8 cellular contexts compared by ENCODE assay signal in genomic region chr14:44897844-44898151, GRCh38.
A peak's percentile ranks its signal among the peaks of the same experiment; 100 is the strongest.
DNase-seq lines count a peak whose midpoint lies in the region; ATAC-seq and TF ChIP-seq lines count a peak whose summit lies in the region.

No MANE protein-coding gene starts in this region.

- intact Hi-C loops in activated CD4-positive, alpha-beta T cell treated with anti-CD3 and anti-CD28 coated beads for 36 hours (cut with DNase I, micrococcal nuclease): loop anchor here (1.0 kb wide), 6 partner anchors 15 to 356 kb away; partner anchors contain the start of genes FKBP3 (in 2 of the 2), MIS18BP1 (in 2 of the 2), TOGARAM1 (in 2 of the 2) and PRPF39 (in 1 of the 2)

- H3K27me3 ChIP-seq in thoracic aorta (replicated peaks; ENCODE audit: insufficient read depth): no peaks in the 10 kb centered on the region

- DNase-seq in activated CD4-positive, alpha-beta T cell treated with anti-CD3 and anti-CD28 coated beads for 36 hours: no peak
- DNase-seq in activated CD4-positive, alpha-beta T cell treated with anti-CD3 and anti-CD28 coated beads for 4 hours: no peak
- DNase-seq in iris pigment epithelial cell (ENCODE audit: low read depth) (peak; percentile 60), thoracic aorta (ENCODE audit: low spot score) (no peak), GM19240 (ENCODE audit: insufficient read length, low spot score) (no peak), SHP77 treated with DMSO at 0.1 percent for 48 hours (lab: John Stamatoyannopoulos, UW) (no peak), cerebellum (ENCODE audit: low spot score) (no peak)

- H3K27ac Mint-ChIP-seq in activated CD4-positive, alpha-beta T cell treated with anti-CD3 and anti-CD28 coated beads for 36 hours: peak overlapping the region; percentile 66
- peak overlapping the region; percentile 58 for H3K27ac Mint-ChIP-seq in activated naive CD8-positive, alpha-beta T cell

- no peaks in the 10 kb centered on the region for H3K9me3 Mint-ChIP-seq in activated CD4-positive, alpha-beta T cell treated with anti-CD3 and anti-CD28 coated beads for 36 hours (ENCODE audit: low read depth)
- H3K9me3 Mint-ChIP-seq in activated naive CD8-positive, alpha-beta T cell (ENCODE audit: low read depth): no peaks in the 10 kb centered on the region

- peak overlapping the region; percentile 82 for H3K4me3 Mint-ChIP-seq in activated CD4-positive, alpha-beta T cell treated with anti-CD3 and anti-CD28 coated beads for 36 hours
- peak overlapping the region; percentile 84 for H3K4me3 Mint-ChIP-seq in activated naive CD8-positive, alpha-beta T cell

- CTCF ChIA-PET in activated CD4-positive, alpha-beta T cell treated with anti-CD3 and anti-CD28 coated beads for 36 hours (lab: Charles Lee): no interaction called here

- no peak for ATAC-seq in activated CD4-positive, alpha-beta T cell treated with anti-CD3 and anti-CD28 coated beads for 36 hours
- ATAC-seq in thoracic aorta (ENCODE audit: insufficient number of reproducible peaks, low FRiP score, low read depth): peak; percentile 24

- H3K27ac ChIP-seq in thoracic aorta: peak overlapping the region; percentile 97 to 99

- H3K4me1 ChIP-seq in thoracic aorta (ENCODE audit: control insufficient read depth in 1 of 2, low read depth in 2 of 2): peaks cover 4 to 37% of the 10 kb centered on the region in 2 donors

- peak overlapping the region; percentile 84 for H3K4me3 ChIP-seq in thoracic aorta

- H3K36me3 Mint-ChIP-seq in activated CD4-positive, alpha-beta T cell treated with anti-CD3 and anti-CD28 coated beads for 36 hours (ENCODE audit: low read depth): peaks cover 1% of the 10 kb centered on the region
- no peaks in the 10 kb centered on the region for H3K36me3 Mint-ChIP-seq in activated naive CD8-positive, alpha-beta T cell

- no peaks in the 10 kb centered on the region for H3K9me3 ChIP-seq in thoracic aorta

- no peak for TF ChIP-seq CTCF in thoracic aorta (IDR thresholded peaks at IDR 0.05)

- no peaks in the 10 kb centered on the region for H3K27me3 Mint-ChIP-seq in activated CD4-positive, alpha-beta T cell treated with anti-CD3 and anti-CD28 coated beads for 36 hours
- no peaks in the 10 kb centered on the region for H3K27me3 Mint-ChIP-seq in activated naive CD8-positive, alpha-beta T cell

- H3K4me1 Mint-ChIP-seq in activated CD4-positive, alpha-beta T cell treated with anti-CD3 and anti-CD28 coated beads for 36 hours: peaks cover 13% of the 10 kb centered on the region
- peaks cover 23% of the 10 kb centered on the region for H3K4me1 Mint-ChIP-seq in activated naive CD8-positive, alpha-beta T cell (ENCODE audit: low read depth)

- H3K36me3 ChIP-seq in thoracic aorta: peaks cover 4% of the 10 kb centered on the region

- POLR2A ChIA-PET in activated CD4-positive, alpha-beta T cell treated with anti-CD3 and anti-CD28 coated beads for 36 hours (lab: Charles Lee): interaction anchor here (0.6 kb wide), 1 partner anchor 397 kb away, joined by 5 read pairs; no protein-coding TSS in a partner anchor
